8 cellular contexts compared by ENCODE assay signal in genomic region chr5:131264453-131265200, GRCh38. TPM values are rescaled to one million over a fixed set of nuclear protein-coding genes. Genes with fewer than 3 reads are reported as not detected.
DNase-seq lines count a peak whose midpoint lies in the region; ATAC-seq, FAIRE-seq and TF ChIP-seq lines count a peak whose summit lies in the region.

No MANE protein-coding gene starts in this region.

- peaks cover 59% of the 10 kb centered on the region for H3K79me2 ChIP-seq in SK-N-SH (ENCODE audit: insufficient read depth)

- TF ChIP-seq EP300 in SK-N-SH (IDR thresholded peaks at IDR 0.05; ENCODE audit: borderline replicate concordance in 1 of 2, low read depth in 1 of 2, low read length in 1 of 2): no peak

- TF ChIP-seq POLR2A in breast epithelium (IDR thresholded peaks at IDR 0.05): no peak

- peak; percentile 46 to 77 (median 67) for DNase-seq in NCI-H1417 (lab: John Stamatoyannopoulos, UW)
- DNase-seq in NCI-H1417 treated with DMSO at 0.1 percent for 48 hours (lab: John Stamatoyannopoulos, UW): no peak
- peak; percentile 67 for DNase-seq in SK-N-SH
- DNase-seq in breast epithelium (ENCODE audit: low spot score in 2 of 2): no peak
- DNase-seq in kidney: peak; percentile 78
- DNase-seq in stimulated activated CD4-positive, alpha-beta T cell treated with anti-CD3 and anti-CD28 coated beads, Interleukin-12 subunit alpha, Interleukin-12 subunit beta, amount 100 ng/mL, for 4 hours: peak; percentile 29

- CTCF ChIA-PET in SK-N-SH (lab: Yijun Ruan, JAX): interaction anchor here (0.7 to 3.5 kb wide), 14 partner anchors 13 to 165 kb away, joined by 3 to 15 read pairs (median 4); no protein-coding TSS in a partner anchor

- peaks cover 9% of the 10 kb centered on the region for H4K20me1 ChIP-seq in SK-N-SH (ENCODE audit: insufficient read depth)

- no peaks in the 10 kb centered on the region for H3K9me2 ChIP-seq in SK-N-SH

- H3F3A ChIP-seq in SK-N-SH (replicated peaks; ENCODE audit: insufficient read depth): peaks cover 10% of the 10 kb centered on the region

- ATAC-seq in HG03025 (IDR thresholded peaks at IDR 0.05; ENCODE audit: low FRiP score, unreplicated experiment): peak; percentile 6
- no peak for ATAC-seq in GM21367 (IDR thresholded peaks at IDR 0.05; ENCODE audit: unreplicated experiment)

- 2% methylated on average over 35 of the region's 37 CpGs for WGBS in SK-N-SH (ENCODE audit: low lambda C conversion rate)

- TF ChIP-seq CTCF in SK-N-SH (IDR thresholded peaks at IDR 0.05): no peak
- no peak for TF ChIP-seq CTCF in breast epithelium (IDR thresholded peaks at IDR 0.05)
- TF ChIP-seq CTCF in kidney (IDR thresholded peaks at IDR 0.05; ENCODE audit: borderline replicate concordance, extremely low read depth, insufficient read depth): no peak

- H3K36me3 ChIP-seq in SK-N-SH (replicated peaks in 1 of 2; ENCODE audit: control insufficient read depth in 1 of 2, insufficient read depth in 2 of 2, low read length in 1 of 2) (no peaks in the 10 kb centered on the region), breast epithelium (no peaks in the 10 kb centered on the region), kidney (ENCODE audit: control insufficient read depth in 1 of 2, insufficient read depth in 2 of 2, low read length in 2 of 2) (no peaks in the 10 kb centered on the region)

- H3K27ac ChIP-seq in SK-N-SH (ENCODE audit: low read depth in 2 of 2, low read length in 1 of 2) (peak overlapping the region; percentile 73 to 93), breast epithelium (peak overlapping the region; percentile 89 to 95), kidney (ENCODE audit: low read depth in 2 of 2, low read length in 2 of 2) (peak overlapping the region; percentile 88 to 93)

- peaks cover 2 to 7% of the 10 kb centered on the region in 2 experiments; a peak in 3 of 4 replicates for H3K4me1 ChIP-seq in SK-N-SH (ENCODE audit: control insufficient read depth in 1 of 2, insufficient read depth in 2 of 2, low read depth in 1 of 2, low read length in 1 of 2)
- H3K4me1 ChIP-seq in breast epithelium: peaks cover 0 to 8% of the 10 kb centered on the region in 2 donors
- H3K4me1 ChIP-seq in kidney (ENCODE audit: control insufficient read depth in 1 of 2, insufficient read depth in 1 of 2, low read depth in 1 of 2, low read length in 2 of 2): peaks cover 0 to 2% of the 10 kb centered on the region in 2 donors

- intact Hi-C loops in breast epithelium (cut with DNase I; ENCODE audit: low total_unique reads) (no loop called here), kidney (cut with DNase I) (no loop called here)

- H3K4me3 ChIP-seq in SK-N-SH (ENCODE audit: low read depth in 2 of 2, low read length in 1 of 2) (peak overlapping the region; percentile 95), breast epithelium (peak overlapping the region; percentile 87 to 99 (median 99)), kidney (ENCODE audit: low read length in 2 of 2) (peak overlapping the region; percentile 93 to 95)

- POLR2A ChIA-PET in SK-N-SH (lab: Yijun Ruan, JAX): interaction anchor here (1.1 to 1.3 kb wide), 3 partner anchors 36 to 99 kb away, joined by 3 to 4 read pairs (median 3); partner anchors contain the start of gene HINT1

- H3K9ac ChIP-seq in SK-N-SH (peak overlapping the region; percentile 95), kidney (ENCODE audit: low read length in 2 of 2) (peak overlapping the region; percentile 92 to 96)

- H3K27me3 ChIP-seq in SK-N-SH (ENCODE audit: insufficient read depth) (no peaks in the 10 kb centered on the region), breast epithelium (no peaks in the 10 kb centered on the region)

- no peak for FAIRE-seq in kidney (lab: Jason Lieb, UNC)

- H2AFZ ChIP-seq in SK-N-SH (ENCODE audit: low read depth): peak overlapping the region; percentile 95

- H3K4me2 ChIP-seq in SK-N-SH: peak overlapping the region; percentile 85

- H3K9me3 ChIP-seq in SK-N-SH (no peaks in the 10 kb centered on the region), breast epithelium (no peaks in the 10 kb centered on the region), kidney (ENCODE audit: control insufficient read depth in 1 of 2, low read length in 2 of 2) (no peaks in the 10 kb centered on the region)

- TF ChIP-seq RAD21 in SK-N-SH (IDR thresholded peaks at IDR 0.05; ENCODE audit: low read length): no peak

TF ChIP-seq in SK-N-SH, 30 proteins besides CTCF, POLR2A, EP300 and RAD21:
- TF ChIP-seq USF2 (IDR thresholded peaks at IDR 0.05; ENCODE audit: borderline replicate concordance, low read depth, low read length): no peak
- no peak for TF ChIP-seq GABPA (IDR thresholded peaks at IDR 0.05; ENCODE audit: low read depth)
- no peak for TF ChIP-seq SIN3A (IDR thresholded peaks at IDR 0.05; ENCODE audit: borderline replicate concordance, low read depth, low read length)
- TF ChIP-seq NRF1 (IDR thresholded peaks at IDR 0.05; ENCODE audit: low read depth, low read length): no peak
- no peak for TF ChIP-seq NFIC (IDR thresholded peaks at IDR 0.05; ENCODE audit: borderline replicate concordance)
- no peak for TF ChIP-seq TCF12 (IDR thresholded peaks at IDR 0.05)
- TF ChIP-seq TEAD4 (IDR thresholded peaks at IDR 0.05; ENCODE audit: borderline replicate concordance, insufficient read depth): no peak
- no peak for TF ChIP-seq FOXM1 (IDR thresholded peaks at IDR 0.05; ENCODE audit: low read depth)
- TF ChIP-seq, protein P1, sequence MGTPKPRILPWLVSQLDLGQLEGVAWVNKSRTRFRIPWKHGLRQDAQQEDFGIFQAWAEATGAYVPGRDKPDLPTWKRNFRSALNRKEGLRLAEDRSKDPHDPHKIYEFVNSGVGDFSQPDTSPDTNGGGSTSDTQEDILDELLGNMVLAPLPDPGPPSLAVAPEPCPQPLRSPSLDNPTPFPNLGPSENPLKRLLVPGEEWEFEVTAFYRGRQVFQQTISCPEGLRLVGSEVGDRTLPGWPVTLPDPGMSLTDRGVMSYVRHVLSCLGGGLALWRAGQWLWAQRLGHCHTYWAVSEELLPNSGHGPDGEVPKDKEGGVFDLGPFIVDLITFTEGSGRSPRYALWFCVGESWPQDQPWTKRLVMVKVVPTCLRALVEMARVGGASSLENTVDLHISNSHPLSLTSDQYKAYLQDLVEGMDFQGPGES (IDR thresholded peaks at IDR 0.05; ENCODE audit: low read depth, low read length): no peak
- no peak for TF ChIP-seq MEF2A (IDR thresholded peaks at IDR 0.05; ENCODE audit: borderline replicate concordance, low read depth)
- TF ChIP-seq GATA2 (CRISPR knock-in tag; IDR thresholded peaks at IDR 0.05): no peak
- TF ChIP-seq TAF1 (IDR thresholded peaks at IDR 0.05; ENCODE audit: borderline replicate concordance, low read depth, low read length): no peak
- no peak for TF ChIP-seq USF1 (IDR thresholded peaks at IDR 0.05; ENCODE audit: borderline replicate concordance, low read depth)
- no peak for TF ChIP-seq POLR2AphosphoS5 (IDR thresholded peaks at IDR 0.05; ENCODE audit: low read depth, low read length)

RNA-seq across cellular contexts. Expression of gene CDC42SE2, which starts 0.8 kb away (rescaled TPM):
- polyA plus RNA-seq in SK-N-SH (2012; rRNA removed): 8.6 and 11.4 TPM in 2 replicates
- polyA plus RNA-seq in SK-N-SH (2012; cell fraction: cytosol; rRNA removed): 14.0 and 17.3 TPM in 2 replicates
- 2.8 and 6.8 TPM in 2 replicates for polyA plus RNA-seq in SK-N-SH (2012; cell fraction: nucleus; rRNA removed)
- total RNA-seq in breast epithelium: 10 to 100 TPM; 39.4 to 82.8 (median 41.0) TPM
- 90.7 TPM for total RNA-seq in kidney
- 24.8 TPM for polyA plus RNA-seq in kidney (ENCODE audit: insufficient read depth, low read depth, low replicate concordance)

Comparison
In these comparisons a context has a peak if more than half of its experiments do, and no peak if none do; other contexts are left out.
1. DNase-seq: peak in NCI-H1417 (3 of 3), SK-N-SH (single experiment), kidney (single experiment) and stimulated activated CD4-positive, alpha-beta T cell treated with anti-CD3 and anti-CD28 coated beads, Interleukin-12 subunit alpha, Interleukin-12 subunit beta, amount 100 ng/mL, for 4 hours (single experiment); none in NCI-H1417 treated with DMSO at 0.1 percent for 48 hours (single experiment) and breast epithelium (0 of 2).
2. Peak in every context shown above with its lines, with median percentiles within 50 percentile points of each other: H3K27ac ChIP-seq and H3K4me3 ChIP-seq.